Comparison of ENCODE assay signal across 10 cellular contexts in genomic region chr4:165874799-165875371, GRCh38. TPM values are rescaled to one million over a fixed set of nuclear protein-coding genes. Genes with fewer than 3 reads are reported as not detected.
DNase-seq lines count a peak whose midpoint lies in the region; ATAC-seq and TF ChIP-seq lines count a peak whose summit lies in the region.
"Had no signal": no experiment of that assay in that cellular context is flagged by ENCODE, and none has a peak within 500 bp of the region (broad histone marks: within the 10 kb centered on the region; RNA-seq: fewer than 3 reads in every experiment).

No MANE protein-coding gene starts in this region.

- H2AFZ ChIP-seq in hepatocyte (peak overlapping the region; percentile 70), MM.1S (ENCODE audit: low read length) (no peak overlapping the region), OCI-LY7 (ENCODE audit: low read length) (no peak overlapping the region)

- H3K4me1 Mint-ChIP-seq in activated T-helper 17 cell treated with anti-CD3 and anti-CD28 coated beads, Interleukin-2, amount 50 U/mL, for 72 hours, result no peaks in the 10 kb centered on the region

- no peaks in the 10 kb centered on the region for H4K20me1 ChIP-seq in hepatocyte (ENCODE audit: insufficient read depth, poor library complexity, severe bottlenecking)
- no peaks in the 10 kb centered on the region for H4K20me1 ChIP-seq in MM.1S (ENCODE audit: insufficient read depth, low read length)
- H4K20me1 ChIP-seq in OCI-LY7 (ENCODE audit: insufficient read depth, low read length), result no peaks in the 10 kb centered on the region

- no peaks in the 10 kb centered on the region for H3F3A ChIP-seq in MM.1S (ENCODE audit: insufficient read depth, low read length)

- no peaks in the 10 kb centered on the region for H3K36me3 Mint-ChIP-seq in activated T-helper 17 cell treated with anti-CD3 and anti-CD28 coated beads, Interleukin-2, amount 50 U/mL, for 72 hours (ENCODE audit: low read depth)

- no peak for ATAC-seq in activated T-helper 17 cell treated with anti-CD3 and anti-CD28 coated beads, Interleukin-2, amount 50 U/mL, for 72 hours (replicated peaks)
- ATAC-seq: K562 had no signal

- no peaks in the 10 kb centered on the region for H3K9me3 ChIP-seq in ascending aorta
- H3K9me3 ChIP-seq in hepatocyte (ENCODE audit: low read depth), result no peaks in the 10 kb centered on the region
- no peaks in the 10 kb centered on the region for H3K9me3 ChIP-seq in MM.1S (replicated peaks; ENCODE audit: insufficient read depth, low read length)
- no peaks in the 10 kb centered on the region for H3K9me3 ChIP-seq in OCI-LY7 (ENCODE audit: low read length)

- H3K79me2 ChIP-seq in hepatocyte (no peaks in the 10 kb centered on the region), MM.1S (ENCODE audit: low read length) (no peaks in the 10 kb centered on the region), OCI-LY7 (ENCODE audit: insufficient read depth, low read depth, low read length) (no peaks in the 10 kb centered on the region)

- BruUV-seq in OCI-LY7 (replicated peaks; lab: Mats Ljungman, UMichigan), result no TSS peak

- TF ChIP-seq CTCF in GM13977 (IDR thresholded peaks at IDR 0.05; ENCODE audit: extremely low read depth, insufficient read depth, missing control alignments) (no peak), ascending aorta (IDR thresholded peaks at IDR 0.05) (no peak), hepatocyte (IDR thresholded peaks at IDR 0.05; ENCODE audit: poor library complexity) (no peak), retinal pigment epithelial cell (conservative IDR thresholded peaks at IDR 0.05; ENCODE audit: low read depth, low read length) (no peak), MM.1S (IDR thresholded peaks at IDR 0.05; ENCODE audit: low read length) (no peak), OCI-LY7 (conservative IDR thresholded peaks at IDR 0.05; ENCODE audit: low read length) (no peak)

- no peak overlapping the region for H3K27ac Mint-ChIP-seq in activated T-helper 17 cell treated with anti-CD3 and anti-CD28 coated beads, Interleukin-2, amount 50 U/mL, for 72 hours
- H3K27ac Mint-ChIP-seq: activated CD4-positive, alpha-beta T cell treated with anti-CD3 and anti-CD28 coated beads, Interleukin-2, amount 10 ng/mL, durations not matched to agents 7 days and 5 days had no signal

- H3K27ac ChIP-seq in ascending aorta, result no peak overlapping the region
- no peak overlapping the region for H3K27ac ChIP-seq in hepatocyte
- no peak overlapping the region for H3K27ac ChIP-seq in MM.1S (ENCODE audit: low read length)
- H3K27ac ChIP-seq in OCI-LY7 (ENCODE audit: low read depth, low read length, poor library complexity, severe bottlenecking), result no peak overlapping the region

- 3% methylated on average over 36 of the region's 37 CpGs for WGBS in hepatocyte (ENCODE audit: low lambda C conversion rate, missing lambda C conversion rate)

- no peaks in the 10 kb centered on the region for H3K36me3 ChIP-seq in ascending aorta
- no peaks in the 10 kb centered on the region for H3K36me3 ChIP-seq in hepatocyte (replicated peaks; ENCODE audit: insufficient read depth, low read depth)
- H3K36me3 ChIP-seq in MM.1S (replicated peaks; ENCODE audit: insufficient read depth, low read length), result no peaks in the 10 kb centered on the region
- no peaks in the 10 kb centered on the region for H3K36me3 ChIP-seq in OCI-LY7 (ENCODE audit: insufficient read depth, low read length)

- peak overlapping the region; percentile 61 to 74 for H3K4me3 ChIP-seq in ascending aorta
- peak overlapping the region; percentile 49 for H3K4me3 ChIP-seq in hepatocyte
- H3K4me3 ChIP-seq in retinal pigment epithelial cell (ENCODE audit: low read length), result peak overlapping the region; percentile 75
- no peak overlapping the region for H3K4me3 ChIP-seq in MM.1S (ENCODE audit: low read length)
- no peak overlapping the region for H3K4me3 ChIP-seq in OCI-LY7 (ENCODE audit: low read depth, low read length, poor library complexity, severe bottlenecking)
- H3K4me3 ChIP-seq: K562 had no signal

- H3K4me3 Mint-ChIP-seq in activated T-helper 17 cell treated with anti-CD3 and anti-CD28 coated beads, Interleukin-2, amount 50 U/mL, for 72 hours, result no peak overlapping the region
- H3K4me3 Mint-ChIP-seq: activated CD4-positive, alpha-beta T cell treated with anti-CD3 and anti-CD28 coated beads, Interleukin-2, amount 10 ng/mL, durations not matched to agents 7 days and 5 days had no signal

- intact Hi-C loops in ascending aorta (cut with DNase I) (no loop called here), OCI-LY7 (cut with micrococcal nuclease; ENCODE audit: unreplicated experiment) (no loop called here)

- no peaks in the 10 kb centered on the region for H3K9me3 Mint-ChIP-seq in activated T-helper 17 cell treated with anti-CD3 and anti-CD28 coated beads, Interleukin-2, amount 50 U/mL, for 72 hours
- H3K9me3 Mint-ChIP-seq: activated CD4-positive, alpha-beta T cell treated with anti-CD3 and anti-CD28 coated beads, Interleukin-2, amount 10 ng/mL, durations not matched to agents 7 days and 5 days had no signal

- peak; percentile 17 for DNase-seq in GM13977 (ENCODE audit: low spot score)
- no peak for DNase-seq in ascending aorta (ENCODE audit: low spot score in 2 of 2)
- DNase-seq in hepatocyte (ENCODE audit: low spot score), result peak; percentile 70
- no peak for DNase-seq in retinal pigment epithelial cell (ENCODE audit: low read depth)
- DNase-seq in MM.1S, result no peak
- no peak for DNase-seq in OCI-LY7 (ENCODE audit: low spot score)
- DNase-seq in midbrain (lab: John Stamatoyannopoulos, UW), result no peak
- DNase-seq: activated CD4-positive, alpha-beta T cell treated with anti-CD3 and anti-CD28 coated beads, Interleukin-2, amount 10 ng/mL, durations not matched to agents 7 days and 5 days had no signal

- in situ Hi-C loops in GM13977 (cut with MboI; ENCODE audit: low pct_unique_long_range_greater_than_20kb, low sequenced_read_pairs, unreplicated experiment), result no loop called here

- POLR2A ChIA-PET in OCI-LY7 (lab: Charles Lee), result no interaction called here

- H3K4me1 ChIP-seq in ascending aorta (peaks cover 0 to 5% of the 10 kb centered on the region in 2 donors), hepatocyte (ENCODE audit: insufficient read depth) (no peaks in the 10 kb centered on the region), MM.1S (ENCODE audit: low read length) (no peaks in the 10 kb centered on the region; the same call in 1 of the 2 replicates), OCI-LY7 (ENCODE audit: insufficient read depth, low read length, poor library complexity, severe bottlenecking) (no peaks in the 10 kb centered on the region)

- H3K4me2 ChIP-seq in hepatocyte, result peak overlapping the region; percentile 99
- no peak overlapping the region for H3K4me2 ChIP-seq in MM.1S (ENCODE audit: low read depth, low read length)
- H3K4me2 ChIP-seq in OCI-LY7 (ENCODE audit: low read length), result no peak overlapping the region

- no peaks in the 10 kb centered on the region for H3K27me3 ChIP-seq in ascending aorta
- H3K27me3 ChIP-seq in hepatocyte, result peaks cover 60% of the 10 kb centered on the region
- H3K27me3 ChIP-seq in MM.1S (replicated peaks; ENCODE audit: insufficient read depth, low read length), result no peaks in the 10 kb centered on the region

- H3K9me2 ChIP-seq in hepatocyte (replicated peaks; ENCODE audit: insufficient read depth) (no peaks in the 10 kb centered on the region), MM.1S (replicated peaks; ENCODE audit: insufficient read depth, low read length) (no peaks in the 10 kb centered on the region), OCI-LY7 (ENCODE audit: insufficient read depth, low read length) (no peaks in the 10 kb centered on the region)

- peaks cover 41% of the 10 kb centered on the region for H3K27me3 Mint-ChIP-seq in activated T-helper 17 cell treated with anti-CD3 and anti-CD28 coated beads, Interleukin-2, amount 50 U/mL, for 72 hours

- H3K9ac ChIP-seq in MM.1S (ENCODE audit: low read length), result no peak overlapping the region

- CTCF ChIA-PET in OCI-LY7 (lab: Charles Lee; ENCODE audit: unreplicated experiment), result no interaction called here

RNA-seq across cellular contexts. Expression of gene TLL1, which starts 1.8 kb away (rescaled TPM):
- total RNA-seq in ascending aorta (7.8 TPM), hepatocyte (0.30 and 1.4 TPM in 2 replicates), OCI-LY7 (2022) (2.9 and 3.9 TPM in 2 replicates)
- 0.21 and 0.97 TPM in 2 replicates for polyA plus RNA-seq in hepatocyte
- total RNA-seq in activated T-helper 17 cell treated with anti-CD3 and anti-CD28 coated beads, Interleukin-2, amount 50 U/mL, for 72 hours, result not detected
- 0.23 and 0.44 TPM in 2 replicates for total RNA-seq in OCI-LY7 (2014; rRNA removed; shearing (Covaris generic))
- total RNA-seq: activated CD4-positive, alpha-beta T cell treated with anti-CD3 and anti-CD28 coated beads, Interleukin-2, amount 10 ng/mL, durations not matched to agents 7 days and 5 days; K562 had no signal
- polyA plus RNA-seq: K562 had no signal

Comparison
In these comparisons a context has a peak if more than half of its experiments do, and no peak if none do; other contexts are left out.
1. DNase-seq: peak in GM13977 (single experiment) and hepatocyte (single experiment); none in ascending aorta (0 of 2), retinal pigment epithelial cell (single experiment), MM.1S (single experiment), OCI-LY7 (single experiment) and midbrain (single experiment).
2. H3K4me3 ChIP-seq: peak in ascending aorta (2 of 2), hepatocyte (single experiment) and retinal pigment epithelial cell (single experiment); none in MM.1S (single experiment) and OCI-LY7 (single experiment).